8 cellular contexts compared by ENCODE assay signal in the genomic region with DNA sequence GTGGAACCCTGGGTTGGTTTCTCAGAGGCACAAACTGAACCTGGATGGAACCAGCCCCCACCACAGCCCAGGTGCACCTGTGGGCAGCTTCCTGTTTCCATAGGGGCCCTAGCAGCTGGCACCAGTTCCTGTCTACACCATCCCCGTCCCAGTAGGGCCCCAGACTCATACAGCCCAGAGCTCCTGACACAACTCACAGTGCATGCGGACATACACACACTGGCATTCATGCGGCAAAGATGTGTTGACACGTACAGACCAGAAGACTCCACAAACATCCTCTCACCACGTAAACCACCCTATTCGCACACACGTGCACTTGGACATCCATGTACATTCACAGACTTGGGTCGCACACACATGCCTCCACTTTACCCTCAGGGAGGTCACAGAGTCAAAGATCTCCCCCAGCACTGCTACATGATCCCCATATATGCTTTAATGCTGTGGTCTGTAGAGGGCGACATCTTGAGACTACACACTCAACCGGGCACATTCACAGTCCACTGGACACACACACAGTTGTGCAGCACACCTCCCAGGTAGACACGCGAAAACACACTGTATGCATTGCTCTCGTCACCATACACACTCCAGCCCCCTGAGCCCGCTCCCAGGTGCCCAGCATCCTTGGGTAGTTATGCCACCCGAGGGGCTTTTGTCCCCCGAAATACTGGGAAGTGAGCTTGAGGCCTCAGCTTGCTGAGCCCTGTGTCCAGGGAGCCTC. TPM values are rescaled to one million over a fixed set of nuclear protein-coding genes. Genes with fewer than 3 reads are reported as not detected.
DNase-seq lines count a peak whose midpoint lies in the region; ATAC-seq, FAIRE-seq and TF ChIP-seq lines count a peak whose summit lies in the region.

No MANE protein-coding gene starts in this region.

- TF ChIP-seq CTCF in SU-DHL-6 (IDR thresholded peaks at IDR 0.05; ENCODE audit: insufficient read depth, low read length, poor library complexity, severe bottlenecking) (peak; percentile 24), fibroblast of mammary gland (conservative IDR thresholded peaks at IDR 0.05; ENCODE audit: control insufficient read depth, insufficient read depth, low read depth, low read length) (peak; percentile 42), gastrocnemius medialis (IDR thresholded peaks at IDR 0.05 in 4 of 5, conservative IDR thresholded peaks at IDR 0.05 in 1 of 5) (peak in 4 of 5 experiments; percentile 12 to 35 (median 22))

- intact Hi-C loops in gastrocnemius medialis (cut with DNase I; ENCODE audit: low total_unique reads) = no loop called here

- peaks cover 48% of the 10 kb centered on the region for H3F3A ChIP-seq in SU-DHL-6 (ENCODE audit: insufficient read depth)

- H3K4me1 ChIP-seq in gastrocnemius medialis = peaks cover 97 to 98% of the 10 kb centered on the region in 2 donors

- H3K9ac ChIP-seq in SU-DHL-6 (ENCODE audit: low read length) = peak overlapping the region; percentile 81

- FAIRE-seq in H54 (lab: Jason Lieb, UNC) = no peak

- H2AFZ ChIP-seq in SU-DHL-6 (ENCODE audit: low read depth, low read length, severe bottlenecking) = no peak overlapping the region

- no peaks in the 10 kb centered on the region for H3K27me3 ChIP-seq in SU-DHL-6 (ENCODE audit: low read length)
- no peaks in the 10 kb centered on the region for H3K27me3 ChIP-seq in gastrocnemius medialis

- peaks cover 87% of the 10 kb centered on the region for H3K79me2 ChIP-seq in SU-DHL-6 (ENCODE audit: insufficient read depth, low read length)

- H3K27ac ChIP-seq in SU-DHL-6 (ENCODE audit: low read depth, low read length) (peak overlapping the region; percentile 99), gastrocnemius medialis (peak overlapping the region; percentile 97 to 99 (median 98))

- no peaks in the 10 kb centered on the region for H3K9me3 ChIP-seq in SU-DHL-6 (ENCODE audit: insufficient read depth, low read length)
- no peaks in the 10 kb centered on the region for H3K9me3 ChIP-seq in gastrocnemius medialis

- peak overlapping the region; percentile 21 for H3K4me3 ChIP-seq in SU-DHL-6 (ENCODE audit: insufficient read depth, low read length, poor library complexity, severe bottlenecking)
- H3K4me3 ChIP-seq in fibroblast of mammary gland (ENCODE audit: control insufficient read depth, low read depth, low read length) = no peak overlapping the region
- peak overlapping the region; percentile 10 to 45 (median 30) for H3K4me3 ChIP-seq in gastrocnemius medialis

- no peaks in the 10 kb centered on the region for H3K36me3 ChIP-seq in SU-DHL-6 (ENCODE audit: low read length)
- H3K36me3 ChIP-seq in gastrocnemius medialis = no peaks in the 10 kb centered on the region

- no peaks in the 10 kb centered on the region for H3K9me2 ChIP-seq in SU-DHL-6 (replicated peaks; ENCODE audit: insufficient read depth, low read length)

- no peaks in the 10 kb centered on the region for H4K20me1 ChIP-seq in SU-DHL-6 (ENCODE audit: low read depth, low read length)

- TF ChIP-seq POLR2A in gastrocnemius medialis (IDR thresholded peaks at IDR 0.05) = no peak
- TF ChIP-seq POLR2A in H54 (IDR thresholded peaks at IDR 0.05; ENCODE audit: low read depth, low read length) = no peak

- DNase-seq in GDM1 (lab: John Stamatoyannopoulos, UW) (peak; percentile 81), fibroblast of mammary gland (ENCODE audit: low read depth) (no peak), gastrocnemius medialis (peak in 1 of 2 donors; percentile 36), AML-193 (lab: John Stamatoyannopoulos, UW) (no peak), H54 (ENCODE audit: insufficient read length, low spot score) (no peak)

- H3K4me2 ChIP-seq in SU-DHL-6 (ENCODE audit: low read depth, low read length, poor library complexity, severe bottlenecking) = peak overlapping the region; percentile 93

- ATAC-seq in GM19328 (IDR thresholded peaks at IDR 0.05; ENCODE audit: unreplicated experiment) = peak; percentile 39
- ATAC-seq in HG03280 (IDR thresholded peaks at IDR 0.05; ENCODE audit: unreplicated experiment) = peak; percentile 40
- peak; percentile 18 to 34 for ATAC-seq in gastrocnemius medialis

- in situ Hi-C loops in gastrocnemius medialis (cut with MboI; ENCODE audit: low sequenced_read_pairs in 4 of 4) = no loop called here

RNA-seq across cellular contexts. Expression of a gene that starts 22.4 kb away (rescaled TPM):
- 10 to 100 TPM; 38.5 to 83.8 (median 60.9) TPM for total RNA-seq in gastrocnemius medialis
